Comparison of ENCODE assay signal across 1 cellular context in the genomic region with DNA sequence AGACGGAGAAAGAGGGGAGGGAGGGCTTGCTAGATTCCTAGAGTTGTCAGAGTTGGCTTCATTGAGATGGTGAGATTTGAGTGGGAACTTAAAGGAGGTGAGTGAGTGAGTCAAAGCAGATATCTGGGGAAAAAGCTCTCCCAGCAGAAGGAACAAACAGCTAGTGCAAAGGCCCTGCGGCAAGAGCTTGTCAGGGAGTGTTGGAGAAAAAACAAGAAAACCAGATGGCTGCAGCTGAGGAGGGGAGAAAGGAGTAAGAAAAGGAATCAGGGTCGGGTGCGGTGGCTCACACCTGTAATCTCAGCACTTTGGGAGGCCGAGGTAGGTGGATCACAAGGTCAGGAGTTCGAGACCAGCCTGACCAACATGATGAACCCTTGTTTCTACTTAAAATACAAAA.
TF ChIP-seq lines count a peak whose summit lies in the region.

No MANE protein-coding gene starts in this region.

TF ChIP-seq in GM23338, 12 proteins besides CTCF, POLR2A, EP300 and RAD21:
- TF ChIP-seq, protein P1, sequence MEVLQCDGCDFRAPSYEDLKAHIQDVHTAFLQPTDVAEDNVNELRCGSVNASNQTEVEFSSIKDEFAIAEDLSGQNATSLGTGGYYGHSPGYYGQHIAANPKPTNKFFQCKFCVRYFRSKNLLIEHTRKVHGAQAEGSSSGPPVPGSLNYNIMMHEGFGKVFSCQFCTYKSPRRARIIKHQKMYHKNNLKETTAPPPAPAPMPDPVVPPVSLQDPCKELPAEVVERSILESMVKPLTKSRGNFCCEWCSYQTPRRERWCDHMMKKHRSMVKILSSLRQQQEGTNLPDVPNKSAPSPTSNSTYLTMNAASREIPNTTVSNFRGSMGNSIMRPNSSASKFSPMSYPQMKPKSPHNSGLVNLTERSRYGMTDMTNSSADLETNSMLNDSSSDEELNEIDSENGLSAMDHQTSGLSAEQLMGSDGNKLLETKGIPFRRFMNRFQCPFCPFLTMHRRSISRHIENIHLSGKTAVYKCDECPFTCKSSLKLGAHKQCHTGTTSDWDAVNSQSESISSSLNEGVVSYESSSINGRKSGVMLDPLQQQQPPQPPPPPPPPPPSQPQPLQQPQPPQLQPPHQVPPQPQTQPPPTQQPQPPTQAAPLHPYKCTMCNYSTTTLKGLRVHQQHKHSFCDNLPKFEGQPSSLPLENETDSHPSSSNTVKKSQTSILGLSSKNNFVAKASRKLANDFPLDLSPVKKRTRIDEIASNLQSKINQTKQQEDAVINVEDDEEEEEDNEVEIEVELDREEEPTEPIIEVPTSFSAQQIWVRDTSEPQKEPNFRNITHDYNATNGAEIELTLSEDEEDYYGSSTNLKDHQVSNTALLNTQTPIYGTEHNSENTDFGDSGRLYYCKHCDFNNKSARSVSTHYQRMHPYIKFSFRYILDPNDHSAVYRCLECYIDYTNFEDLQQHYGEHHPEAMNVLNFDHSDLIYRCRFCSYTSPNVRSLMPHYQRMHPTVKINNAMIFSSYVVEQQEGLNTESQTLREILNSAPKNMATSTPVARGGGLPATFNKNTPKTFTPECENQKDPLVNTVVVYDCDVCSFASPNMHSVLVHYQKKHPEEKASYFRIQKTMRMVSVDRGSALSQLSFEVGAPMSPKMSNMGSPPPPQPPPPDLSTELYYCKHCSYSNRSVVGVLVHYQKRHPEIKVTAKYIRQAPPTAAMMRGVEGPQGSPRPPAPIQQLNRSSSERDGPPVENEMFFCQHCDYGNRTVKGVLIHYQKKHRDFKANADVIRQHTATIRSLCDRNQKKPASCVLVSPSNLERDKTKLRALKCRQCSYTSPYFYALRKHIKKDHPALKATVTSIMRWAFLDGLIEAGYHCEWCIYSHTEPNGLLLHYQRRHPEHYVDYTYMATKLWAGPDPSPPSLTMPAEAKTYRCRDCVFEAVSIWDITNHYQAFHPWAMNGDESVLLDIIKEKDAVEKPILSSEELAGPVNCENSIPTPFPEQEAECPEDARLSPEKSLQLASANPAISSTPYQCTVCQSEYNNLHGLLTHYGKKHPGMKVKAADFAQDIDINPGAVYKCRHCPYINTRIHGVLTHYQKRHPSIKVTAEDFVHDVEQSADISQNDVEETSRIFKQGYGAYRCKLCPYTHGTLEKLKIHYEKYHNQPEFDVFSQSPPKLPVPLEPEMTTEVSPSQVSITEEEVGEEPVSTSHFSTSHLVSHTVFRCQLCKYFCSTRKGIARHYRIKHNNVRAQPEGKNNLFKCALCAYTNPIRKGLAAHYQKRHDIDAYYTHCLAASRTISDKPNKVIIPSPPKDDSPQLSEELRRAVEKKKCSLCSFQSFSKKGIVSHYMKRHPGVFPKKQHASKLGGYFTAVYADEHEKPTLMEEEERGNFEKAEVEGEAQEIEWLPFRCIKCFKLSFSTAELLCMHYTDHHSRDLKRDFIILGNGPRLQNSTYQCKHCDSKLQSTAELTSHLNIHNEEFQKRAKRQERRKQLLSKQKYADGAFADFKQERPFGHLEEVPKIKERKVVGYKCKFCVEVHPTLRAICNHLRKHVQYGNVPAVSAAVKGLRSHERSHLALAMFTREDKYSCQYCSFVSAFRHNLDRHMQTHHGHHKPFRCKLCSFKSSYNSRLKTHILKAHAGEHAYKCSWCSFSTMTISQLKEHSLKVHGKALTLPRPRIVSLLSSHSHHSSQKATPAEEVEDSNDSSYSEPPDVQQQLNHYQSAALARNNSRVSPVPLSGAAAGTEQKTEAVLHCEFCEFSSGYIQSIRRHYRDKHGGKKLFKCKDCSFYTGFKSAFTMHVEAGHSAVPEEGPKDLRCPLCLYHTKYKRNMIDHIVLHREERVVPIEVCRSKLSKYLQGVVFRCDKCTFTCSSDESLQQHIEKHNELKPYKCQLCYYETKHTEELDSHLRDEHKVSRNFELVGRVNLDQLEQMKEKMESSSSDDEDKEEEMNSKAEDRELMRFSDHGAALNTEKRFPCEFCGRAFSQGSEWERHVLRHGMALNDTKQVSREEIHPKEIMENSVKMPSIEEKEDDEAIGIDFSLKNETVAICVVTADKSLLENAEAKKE (CRISPR knock-in tag; IDR thresholded peaks at IDR 0.05) = no peak
- TF ChIP-seq POLR2AphosphoS5 (IDR thresholded peaks at IDR 0.05; ENCODE audit: low read depth) (no peak), NANOG (IDR thresholded peaks at IDR 0.05; ENCODE audit: borderline replicate concordance) (no peak), JUNB (IDR thresholded peaks at IDR 0.05; ENCODE audit: unreplicated experiment) (no peak), ZNF114 (CRISPR knock-in tag; IDR thresholded peaks at IDR 0.05) (no peak), STAT1 (IDR thresholded peaks at IDR 0.05; ENCODE audit: unreplicated experiment) (no peak), EZH2phosphoT487 (IDR thresholded peaks at IDR 0.05; ENCODE audit: unreplicated experiment) (no peak), EZH2 (IDR thresholded peaks at IDR 0.05; ENCODE audit: low read depth, unreplicated experiment) (no peak), CREB1 (CRISPR knock-in tag; IDR thresholded peaks at IDR 0.05; ENCODE audit: low read depth) (no peak), ZNF331 (CRISPR knock-in tag; IDR thresholded peaks at IDR 0.05; ENCODE audit: low read depth) (no peak)
- TF ChIP-seq, protein P2, sequence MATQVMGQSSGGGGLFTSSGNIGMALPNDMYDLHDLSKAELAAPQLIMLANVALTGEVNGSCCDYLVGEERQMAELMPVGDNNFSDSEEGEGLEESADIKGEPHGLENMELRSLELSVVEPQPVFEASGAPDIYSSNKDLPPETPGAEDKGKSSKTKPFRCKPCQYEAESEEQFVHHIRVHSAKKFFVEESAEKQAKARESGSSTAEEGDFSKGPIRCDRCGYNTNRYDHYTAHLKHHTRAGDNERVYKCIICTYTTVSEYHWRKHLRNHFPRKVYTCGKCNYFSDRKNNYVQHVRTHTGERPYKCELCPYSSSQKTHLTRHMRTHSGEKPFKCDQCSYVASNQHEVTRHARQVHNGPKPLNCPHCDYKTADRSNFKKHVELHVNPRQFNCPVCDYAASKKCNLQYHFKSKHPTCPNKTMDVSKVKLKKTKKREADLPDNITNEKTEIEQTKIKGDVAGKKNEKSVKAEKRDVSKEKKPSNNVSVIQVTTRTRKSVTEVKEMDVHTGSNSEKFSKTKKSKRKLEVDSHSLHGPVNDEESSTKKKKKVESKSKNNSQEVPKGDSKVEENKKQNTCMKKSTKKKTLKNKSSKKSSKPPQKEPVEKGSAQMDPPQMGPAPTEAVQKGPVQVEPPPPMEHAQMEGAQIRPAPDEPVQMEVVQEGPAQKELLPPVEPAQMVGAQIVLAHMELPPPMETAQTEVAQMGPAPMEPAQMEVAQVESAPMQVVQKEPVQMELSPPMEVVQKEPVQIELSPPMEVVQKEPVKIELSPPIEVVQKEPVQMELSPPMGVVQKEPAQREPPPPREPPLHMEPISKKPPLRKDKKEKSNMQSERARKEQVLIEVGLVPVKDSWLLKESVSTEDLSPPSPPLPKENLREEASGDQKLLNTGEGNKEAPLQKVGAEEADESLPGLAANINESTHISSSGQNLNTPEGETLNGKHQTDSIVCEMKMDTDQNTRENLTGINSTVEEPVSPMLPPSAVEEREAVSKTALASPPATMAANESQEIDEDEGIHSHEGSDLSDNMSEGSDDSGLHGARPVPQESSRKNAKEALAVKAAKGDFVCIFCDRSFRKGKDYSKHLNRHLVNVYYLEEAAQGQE (IDR thresholded peaks at IDR 0.05; ENCODE audit: unreplicated experiment) = no peak
- TF ChIP-seq, protein P3, sequence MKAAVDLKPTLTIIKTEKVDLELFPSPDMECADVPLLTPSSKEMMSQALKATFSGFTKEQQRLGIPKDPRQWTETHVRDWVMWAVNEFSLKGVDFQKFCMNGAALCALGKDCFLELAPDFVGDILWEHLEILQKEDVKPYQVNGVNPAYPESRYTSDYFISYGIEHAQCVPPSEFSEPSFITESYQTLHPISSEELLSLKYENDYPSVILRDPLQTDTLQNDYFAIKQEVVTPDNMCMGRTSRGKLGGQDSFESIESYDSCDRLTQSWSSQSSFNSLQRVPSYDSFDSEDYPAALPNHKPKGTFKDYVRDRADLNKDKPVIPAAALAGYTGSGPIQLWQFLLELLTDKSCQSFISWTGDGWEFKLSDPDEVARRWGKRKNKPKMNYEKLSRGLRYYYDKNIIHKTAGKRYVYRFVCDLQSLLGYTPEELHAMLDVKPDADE (IDR thresholded peaks at IDR 0.05) = no peak
